Comparison of ENCODE assay signal across 19 cellular contexts in genomic region chr14:103855734-103856095, GRCh38. TPM values are rescaled to one million over a fixed set of nuclear protein-coding genes. Genes with fewer than 3 reads are reported as not detected.
A peak's percentile ranks its signal among the peaks of the same experiment; 100 is the strongest.
DNase-seq lines count a peak whose midpoint lies in the region; ATAC-seq and TF ChIP-seq lines count a peak whose summit lies in the region.
"Had no signal": no experiment of that assay in that cellular context is flagged by ENCODE, and none has a peak within 500 bp of the region (broad histone marks: within the 10 kb centered on the region; RNA-seq: fewer than 3 reads in every experiment).

No MANE protein-coding gene starts in this region.

- peak overlapping the region; percentile 81 for H3K27ac Mint-ChIP-seq in endothelial cell (ENCODE audit: unreplicated experiment)
- H3K27ac Mint-ChIP-seq: activated B cell treated with CpG ODN at 0.5 μM for 24 hours; activated T-helper 17 cell treated with anti-CD3 and anti-CD28 coated beads, Interleukin-2, amount 50 U/mL, for 72 hours had no signal

- H3K4me1 Mint-ChIP-seq in endothelial cell (ENCODE audit: unreplicated experiment): peaks cover 34% of the 10 kb centered on the region
- H3K4me1 Mint-ChIP-seq: activated B cell treated with CpG ODN at 0.5 μM for 24 hours; activated T-helper 17 cell treated with anti-CD3 and anti-CD28 coated beads, Interleukin-2, amount 50 U/mL, for 72 hours had no signal

- DNase-seq in heart left ventricle (no peak), right cardiac atrium (no peak), endothelial cell (ENCODE audit: low spot score) (no peak), upper lobe of right lung (no peak), lower leg skin (ENCODE audit: low spot score in 2 of 2) (no peak), iPS-NIHi7 (ENCODE audit: extremely low spot score) (no peak), NCI-H2107 (lab: John Stamatoyannopoulos, UW) (no peak)
- DNase-seq: activated B cell treated with CpG ODN at 0.5 μM for 24 hours; adrenal gland; cerebellar nuclear complex; foreskin fibroblast; KG1; stimulated activated CD4-positive, alpha-beta T cell treated with anti-CD3 and anti-CD28 coated beads, Interleukin-2, amount 100 ng/mL, for 24 hours; T-cell had no signal

- intact Hi-C loops in heart left ventricle (cut with DNase I): no loop called here
- intact Hi-C loops in right cardiac atrium (cut with DNase I): no loop called here
- intact Hi-C loops in upper lobe of right lung (cut with DNase I): no loop called here
- intact Hi-C loops in lower leg skin (cut with DNase I; ENCODE audit: low total_unique reads): no loop called here

- peak overlapping the region; percentile 18 for H2AFZ ChIP-seq in neuron (ENCODE audit: low read depth, low read length)

- H3K4me3 Mint-ChIP-seq in endothelial cell (ENCODE audit: unreplicated experiment): no peak overlapping the region
- H3K4me3 Mint-ChIP-seq: activated B cell treated with CpG ODN at 0.5 μM for 24 hours; activated T-helper 17 cell treated with anti-CD3 and anti-CD28 coated beads, Interleukin-2, amount 50 U/mL, for 72 hours; natural killer cell treated with Interleukin-12 subunit alpha and Interleukin-12 subunit beta and Interleukin-15 and Interleukin-18, amount 100 ng/mL, for 72 hours; T-cell had no signal

- H3K9me3 Mint-ChIP-seq in endothelial cell (ENCODE audit: unreplicated experiment): no peaks in the 10 kb centered on the region
- H3K9me3 Mint-ChIP-seq: activated B cell treated with CpG ODN at 0.5 μM for 24 hours; activated T-helper 17 cell treated with anti-CD3 and anti-CD28 coated beads, Interleukin-2, amount 50 U/mL, for 72 hours; natural killer cell treated with Interleukin-12 subunit alpha and Interleukin-12 subunit beta and Interleukin-15 and Interleukin-18, amount 100 ng/mL, for 72 hours; T-cell had no signal

- peaks cover 4% of the 10 kb centered on the region for H3K27me3 Mint-ChIP-seq in endothelial cell (ENCODE audit: unreplicated experiment)
- H3K27me3 Mint-ChIP-seq: activated B cell treated with CpG ODN at 0.5 μM for 24 hours; activated T-helper 17 cell treated with anti-CD3 and anti-CD28 coated beads, Interleukin-2, amount 50 U/mL, for 72 hours; natural killer cell treated with Interleukin-12 subunit alpha and Interleukin-12 subunit beta and Interleukin-15 and Interleukin-18, amount 100 ng/mL, for 72 hours had no signal

- H3K36me3 ChIP-seq in heart left ventricle (no peaks in the 10 kb centered on the region), neuron (ENCODE audit: insufficient read depth, low read length) (no peaks in the 10 kb centered on the region), upper lobe of right lung (no peaks in the 10 kb centered on the region)
- H3K36me3 ChIP-seq: adrenal gland, thoracic aorta had no signal

- H3K4me1 ChIP-seq in heart left ventricle (peaks cover 5 to 37% (median 20%) of the 10 kb centered on the region in 12 donors), right cardiac atrium (ENCODE audit: control insufficient read depth, insufficient read depth, low read length) (peaks cover 4% of the 10 kb centered on the region), neuron (ENCODE audit: insufficient read depth, low read length) (peaks cover 17% of the 10 kb centered on the region), upper lobe of right lung (peaks cover 28% of the 10 kb centered on the region)

- 49 to 70% (median 66%) methylated on average over 5 to 6 of the region's 6 CpGs for WGBS in heart left ventricle, 4 donors
- 68% methylated on average over 6 of the region's 6 CpGs for WGBS in right cardiac atrium
- WGBS in lower leg skin, 2 donors: 48 to 59% methylated on average over 6 of the region's 6 CpGs

- TF ChIP-seq CTCF in heart left ventricle (IDR thresholded peaks at IDR 0.05) (no peak), endothelial cell (IDR thresholded peaks at IDR 0.05; ENCODE audit: unreplicated experiment) (no peak), upper lobe of right lung (IDR thresholded peaks at IDR 0.05) (no peak), lower leg skin (IDR thresholded peaks at IDR 0.05) (no peak)

- H3K36me3 Mint-ChIP-seq in endothelial cell (ENCODE audit: low read depth, unreplicated experiment): no peaks in the 10 kb centered on the region
- H3K36me3 Mint-ChIP-seq: natural killer cell treated with Interleukin-12 subunit alpha and Interleukin-12 subunit beta and Interleukin-15 and Interleukin-18, amount 100 ng/mL, for 72 hours; T-cell had no signal

- TF ChIP-seq POLR2A in heart left ventricle (IDR thresholded peaks at IDR 0.05) (no peak), lower leg skin (IDR thresholded peaks at IDR 0.05) (no peak)

- no peaks in the 10 kb centered on the region for H3K27me3 ChIP-seq in heart left ventricle
- H3K27me3 ChIP-seq in right cardiac atrium (ENCODE audit: control insufficient read depth, insufficient read depth): no peaks in the 10 kb centered on the region
- H3K27me3 ChIP-seq in neuron (ENCODE audit: insufficient read depth, low read length): peaks cover 7% of the 10 kb centered on the region
- H3K27me3 ChIP-seq in upper lobe of right lung: no peaks in the 10 kb centered on the region
- H3K27me3 ChIP-seq: adrenal gland had no signal

- H3K4me3 ChIP-seq in heart left ventricle (no peak overlapping the region), right cardiac atrium (ENCODE audit: low read length) (no peak overlapping the region), neuron (ENCODE audit: low read length) (no peak overlapping the region), upper lobe of right lung (no peak overlapping the region), lower leg skin (ENCODE audit: low read depth, poor library complexity, severe bottlenecking) (no peak overlapping the region)
- H3K4me3 ChIP-seq: adrenal gland, lung, thoracic aorta had no signal

- ATAC-seq in heart left ventricle (no peak), right cardiac atrium (no peak), upper lobe of right lung (no peak)
- ATAC-seq: activated T-helper 17 cell treated with anti-CD3 and anti-CD28 coated beads, Interleukin-2, amount 50 U/mL, for 72 hours; T-cell had no signal

- H3K27ac ChIP-seq in heart left ventricle (peak overlapping the region in 8 of 12 donors; percentile 36 to 79 (median 65)), right cardiac atrium (ENCODE audit: low read length) (no peak overlapping the region), upper lobe of right lung (peak overlapping the region; percentile 68)
- H3K27ac ChIP-seq: thoracic aorta had no signal

- H3K9me3 ChIP-seq in heart left ventricle: no peaks in the 10 kb centered on the region
- H3K9me3 ChIP-seq in right cardiac atrium (ENCODE audit: control insufficient read depth, low read length): no peaks in the 10 kb centered on the region
- H3K9me3 ChIP-seq in neuron (ENCODE audit: low read length): no peaks in the 10 kb centered on the region
- no peaks in the 10 kb centered on the region for H3K9me3 ChIP-seq in upper lobe of right lung
- H3K9me3 ChIP-seq: adrenal gland, thoracic aorta had no signal

RNA-seq across cellular contexts. Expression of gene PPP1R13B, which starts 8.3 kb away (rescaled TPM):
- total RNA-seq in heart left ventricle: 10 to 100 TPM; 59.0 to 96.2 (median 78.1) TPM
- polyA plus RNA-seq in heart left ventricle: 10 to 100 TPM; 27.5 to 47.6 TPM
- total RNA-seq in right cardiac atrium: 100 to 1,000 TPM; 102 to 158 (median 117) TPM
- 50.1 TPM for polyA plus RNA-seq in right cardiac atrium
- 63.9 TPM for total RNA-seq in endothelial cell (ENCODE audit: unreplicated experiment)
- total RNA-seq in upper lobe of right lung: 78.5 TPM
- total RNA-seq in lower leg skin: 10 to 100 TPM; 28.9 to 55.8 (median 41.5) TPM
